Comparison of ENCODE assay signal across 8 cellular contexts in the genomic region with DNA sequence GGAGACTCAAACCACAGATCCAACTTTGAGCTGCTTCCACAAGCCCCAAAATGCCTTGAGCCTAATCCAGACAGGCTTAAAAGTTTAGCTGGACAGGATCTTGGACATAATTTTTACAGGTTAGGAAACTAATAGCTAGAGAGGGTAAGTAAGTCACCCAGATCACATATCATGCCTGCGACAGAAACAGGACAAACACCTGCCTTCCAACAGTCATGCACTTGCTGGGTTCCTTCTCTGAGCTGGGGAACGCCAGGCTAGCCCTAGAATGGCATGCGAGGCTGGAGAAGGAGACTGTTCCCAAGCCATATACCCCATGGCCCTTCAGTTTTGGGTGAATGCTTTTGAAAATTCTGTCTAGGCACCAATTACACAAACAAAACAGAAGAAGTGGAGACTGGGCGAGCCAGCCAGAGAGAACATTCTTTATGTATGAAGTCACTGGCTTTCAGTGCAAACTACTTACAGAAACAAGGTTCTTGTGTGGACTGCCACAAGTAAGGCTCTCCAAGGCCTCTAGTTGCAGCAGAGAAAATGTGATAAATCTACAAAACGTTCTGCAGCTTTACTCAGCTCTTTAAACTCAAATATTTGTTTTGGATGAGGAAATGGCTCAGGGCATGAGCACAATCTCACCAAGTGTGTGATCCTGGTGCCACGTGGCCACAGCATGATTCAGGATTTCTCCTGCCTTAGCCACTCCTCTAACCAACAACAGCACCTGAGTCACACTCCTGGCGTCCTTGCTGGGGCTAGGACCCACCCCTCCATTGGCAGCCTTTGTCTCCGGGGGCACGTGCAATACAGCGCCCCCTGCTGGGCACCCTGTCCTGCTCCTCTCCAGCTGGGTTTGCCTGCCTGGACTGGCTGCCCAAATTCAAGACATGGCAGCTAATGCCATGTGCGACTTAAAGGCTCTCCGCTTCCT.
DNase-seq lines count a peak whose midpoint lies in the region; ATAC-seq lines count a peak whose summit lies in the region.

No MANE protein-coding gene starts in this region.

- no peak for ATAC-seq in GM18517 (IDR thresholded peaks at IDR 0.05; ENCODE audit: unreplicated experiment)

- H3K27ac ChIP-seq in epithelial cell of prostate = peak overlapping the region; percentile 83

- peak; percentile 32 for DNase-seq in NCI-H82 (lab: John Stamatoyannopoulos, UW)
- DNase-seq in NCI-H82 treated with DMSO at 0.1 percent for 48 hours (lab: John Stamatoyannopoulos, UW; ENCODE audit: unreplicated experiment) = no peak
- DNase-seq in NCI-H460 (ENCODE audit: extremely low read depth, low read depth) = peak; percentile 77
- peak in 2 of 3 experiments; percentile 23 to 62 for DNase-seq in activated CD8-positive, alpha-beta memory T cell treated with anti-CD3 and anti-CD28 coated beads for 48 hours (ENCODE audit: low read depth in 2 of 3, low spot score in 2 of 3)
- peak; percentile 97 for DNase-seq in epithelial cell of prostate (ENCODE audit: low read depth, low spot score)
- peak; percentile 82 for DNase-seq in myocyte (ENCODE audit: low read depth)
- DNase-seq in stimulated activated CD8-positive, alpha-beta memory T cell treated with anti-CD3 and anti-CD28 coated beads, Interleukin-7, amount 100 ng/mL, for 4 hours (ENCODE audit: low read depth in 2 of 2) = peak; percentile 51 to 57
